Comparison of ENCODE assay signal across 1 cellular context in genomic region chrX:46446727-46447378, GRCh38.
TF ChIP-seq lines count a peak whose summit lies in the region.

No MANE protein-coding gene starts in this region.

TF ChIP-seq in HepG2, 621 proteins besides CTCF, POLR2A, EP300 and RAD21 (continued from another document and continues in another):
- TF ChIP-seq PRDM15 (CRISPR knock-in tag; IDR thresholded peaks at IDR 0.05) (no peak), SNAPC2 (CRISPR knock-in tag; IDR thresholded peaks at IDR 0.05) (no peak), TCF12 (IDR thresholded peaks at IDR 0.05) (no peak), TCF12 (CRISPR knock-in tag; IDR thresholded peaks at IDR 0.05) (no peak), TCF7L2 (IDR thresholded peaks at IDR 0.05; ENCODE audit: low read depth, low read length) (no peak), ZNF414 (CRISPR knock-in tag; IDR thresholded peaks at IDR 0.05) (no peak), ZNF547 (CRISPR knock-in tag; IDR thresholded peaks at IDR 0.05) (no peak), DR1 (CRISPR knock-in tag; IDR thresholded peaks at IDR 0.05) (no peak), MIXL1 (CRISPR knock-in tag; IDR thresholded peaks at IDR 0.05) (no peak), ZBTB44 (CRISPR knock-in tag; IDR thresholded peaks at IDR 0.05) (no peak), IKZF5 (CRISPR knock-in tag; IDR thresholded peaks at IDR 0.05) (peak; percentile 32; the same call in 1 of the 2 replicates), ZBTB39 (CRISPR knock-in tag; IDR thresholded peaks at IDR 0.05) (no peak), ZNF776 (CRISPR knock-in tag; IDR thresholded peaks at IDR 0.05) (0 out of 2 replicates have a peak, but pooled peaks have one; percentile 42), ZNF576 (CRISPR knock-in tag; IDR thresholded peaks at IDR 0.05) (no peak), ZMYM4 (CRISPR knock-in tag; IDR thresholded peaks at IDR 0.05) (peak; percentile 32; the same call in 1 of the 2 replicates), ZNF577 (CRISPR knock-in tag; IDR thresholded peaks at IDR 0.05; ENCODE audit: borderline replicate concordance, low read depth) (no peak), ZNF234 (CRISPR knock-in tag; conservative IDR thresholded peaks at IDR 0.05) (no peak), GTF2F1 (IDR thresholded peaks at IDR 0.05; ENCODE audit: low read length) (no peak), NR2F1 (CRISPR knock-in tag; IDR thresholded peaks at IDR 0.05) (no peak; a peak in 1 of 4 replicates), ZNF556 (CRISPR knock-in tag; IDR thresholded peaks at IDR 0.05; ENCODE audit: borderline replicate concordance) (no peak), AKNA (CRISPR knock-in tag; IDR thresholded peaks at IDR 0.05; ENCODE audit: borderline replicate concordance) (no peak), ZNF737 (CRISPR knock-in tag; IDR thresholded peaks at IDR 0.05; ENCODE audit: borderline replicate concordance) (no peak), ZSCAN20 (CRISPR knock-in tag; IDR thresholded peaks at IDR 0.05; ENCODE audit: borderline replicate concordance) (0 out of 2 replicates have a peak, but pooled peaks have one; percentile 44), MTERF4 (CRISPR knock-in tag; IDR thresholded peaks at IDR 0.05) (no peak), SUZ12 (IDR thresholded peaks at IDR 0.05; ENCODE audit: low read depth, low read length) (no peak), MXD4 (CRISPR knock-in tag; IDR thresholded peaks at IDR 0.05) (no peak), ZNF136 (CRISPR knock-in tag; IDR thresholded peaks at IDR 0.05; ENCODE audit: low read depth) (no peak), ZNF879 (CRISPR knock-in tag; IDR thresholded peaks at IDR 0.05) (no peak), PPARG (CRISPR knock-in tag; conservative IDR thresholded peaks at IDR 0.05) (peak; percentile 66), ZNF3 (CRISPR knock-in tag; IDR thresholded peaks at IDR 0.05) (no peak), ZNF260 (CRISPR knock-in tag; IDR thresholded peaks at IDR 0.05; ENCODE audit: borderline replicate concordance, low read depth) (no peak), MTF2 (CRISPR knock-in tag; IDR thresholded peaks at IDR 0.05; ENCODE audit: borderline replicate concordance) (no peak), ZNF276 (CRISPR knock-in tag; IDR thresholded peaks at IDR 0.05; ENCODE audit: low read depth) (no peak), ZNF296 (CRISPR knock-in tag; conservative IDR thresholded peaks at IDR 0.05) (no peak), SKI (IDR thresholded peaks at IDR 0.05; ENCODE audit: partially characterized antibody) (no peak), REST (IDR thresholded peaks at IDR 0.05; ENCODE audit: borderline replicate concordance in 1 of 2, low read depth in 1 of 2, low read length in 2 of 2) (no peak), MTA1 (CRISPR knock-in tag; IDR thresholded peaks at IDR 0.05; ENCODE audit: borderline replicate concordance) (no peak), ZNF121 (CRISPR knock-in tag; IDR thresholded peaks at IDR 0.05) (no peak), SALL1 (CRISPR knock-in tag; IDR thresholded peaks at IDR 0.05) (peak; percentile 26; the same call in 1 of the 2 replicates), ZBTB42 (CRISPR knock-in tag; IDR thresholded peaks at IDR 0.05) (no peak)
